In genomic region chr16:740764-741505, GRCh38 we compare ENCODE assay signal across 8 cellular contexts. TPM values are rescaled to one million over a fixed set of nuclear protein-coding genes. Genes with fewer than 3 reads are reported as not detected.
DNase-seq lines count a peak whose midpoint lies in the region; ATAC-seq, FAIRE-seq and TF ChIP-seq lines count a peak whose summit lies in the region.

CIAO3 (minus strand) TSS chr16:740997; CDS start chr16:740985, 12 bp downstream.

- H3K27me3 ChIP-seq in keratinocyte (ENCODE audit: control insufficient read depth, extremely low read depth, insufficient read depth, low read length), result no peaks in the 10 kb centered on the region

- no peak for FAIRE-seq in A549 (lab: Jason Lieb, UNC)
- no peak for FAIRE-seq in keratinocyte (lab: Jason Lieb, UNC)

- peak within 1 kb of the TSS; percentile 96 for H3K4me3 ChIP-seq in A549
- peak within 1 kb of the TSS; percentile 76 to 91 (median 88) for H3K4me3 ChIP-seq in keratinocyte (ENCODE audit: control insufficient read depth in 2 of 3, extremely low read depth in 1 of 3, insufficient read depth in 2 of 3, low read depth in 1 of 3, low read length in 3 of 3)

- H3K79me2 ChIP-seq in keratinocyte (ENCODE audit: control insufficient read depth, insufficient read depth, low read length), result peaks cover 12% of the 10 kb centered on the region

- TF ChIP-seq RAD21 in A549 (conservative IDR thresholded peaks at IDR 0.05 in 1 of 2, IDR thresholded peaks at IDR 0.05 in 1 of 2), result peak in 1 of 2 experiments; percentile 42; a peak in 2 of 5 replicates

- ATAC-seq in A549, result peak; percentile 75 to 87
- ATAC-seq in HG03095 (IDR thresholded peaks at IDR 0.05; ENCODE audit: unreplicated experiment), result peak; percentile 49

- H3K9me3 ChIP-seq in A549, result no peaks in the 10 kb centered on the region
- H3K9me3 ChIP-seq in keratinocyte (ENCODE audit: control insufficient read depth, low read depth, low read length), result no peaks in the 10 kb centered on the region

- peak within 1 kb of the TSS; percentile 83 for H3K9ac ChIP-seq in keratinocyte (ENCODE audit: control insufficient read depth, extremely low read depth, insufficient read depth, low read length)

- TF ChIP-seq CTCF in A549 (IDR thresholded peaks at IDR 0.05), result peak; percentile 93
- TF ChIP-seq CTCF in keratinocyte (optimal IDR thresholded peaks at IDR 0.05 in 1 of 3, IDR thresholded peaks at IDR 0.05 in 1 of 3, conservative IDR thresholded peaks at IDR 0.05 in 1 of 3; ENCODE audit: extremely low read depth in 1 of 3, insufficient read depth in 2 of 3, low read length in 3 of 3), result peak; percentile 60 to 92 (median 82)

- peaks cover 6% of the 10 kb centered on the region; the same call in 2 of the 3 replicates for H3K4me1 ChIP-seq in A549
- H3K4me1 ChIP-seq in keratinocyte (ENCODE audit: control insufficient read depth, extremely low read depth, insufficient read depth, low read length), result peaks cover 17% of the 10 kb centered on the region

- 2% methylated on average over 15 of the region's 79 CpGs for WGBS in A549 (ENCODE audit: missing lambda C conversion rate)

- peak; percentile 72 for TF ChIP-seq POLR2A in A549 (IDR thresholded peaks at IDR 0.05; ENCODE audit: low read length)
- TF ChIP-seq POLR2A in GM18526 (IDR thresholded peaks at IDR 0.05; ENCODE audit: extremely low read depth, insufficient read length), result peak; percentile 82

- TF ChIP-seq EP300 in A549 (IDR thresholded peaks at IDR 0.05), result no peak

- peaks cover 11 to 14% of the 10 kb centered on the region in 2 experiments for H3K36me3 ChIP-seq in keratinocyte (ENCODE audit: control insufficient read depth in 2 of 2, extremely low read depth in 1 of 2, insufficient read depth in 2 of 2, low read length in 2 of 2)

- CTCF ChIA-PET in A549 (lab: Yijun Ruan, JAX), result interaction anchor here (0.8 to 28.0 kb wide), 14 partner anchors 9 to 315 kb away, joined by 3 to 656 read pairs (median 6); partner anchors contain the start of genes ANTKMT, CCDC78, CHTF18 and FBXL16

- no peaks in the 10 kb centered on the region for H4K20me1 ChIP-seq in keratinocyte (ENCODE audit: control insufficient read depth, extremely low read depth, insufficient read depth, low read length)

- no peaks in the 10 kb centered on the region for H3K9me1 ChIP-seq in keratinocyte (ENCODE audit: control insufficient read depth, extremely low read depth, insufficient read depth, low read length)

- peak within 1 kb of the TSS; percentile 95 to 96 for H3K27ac ChIP-seq in A549
- H3K27ac ChIP-seq in caudate nucleus (ENCODE audit: low read depth, low read length), result peak within 1 kb of the TSS; percentile 67
- peak within 1 kb of the TSS; percentile 63 for H3K27ac ChIP-seq in keratinocyte (ENCODE audit: control insufficient read depth, insufficient read depth, low read length)

- dilution Hi-C loops in keratinocyte (cut with MboI; ENCODE audit: extremely low pct_ligation_motif_present, low sequenced_read_pairs), result no loop called here

- POLR2A ChIA-PET in A549 (lab: Yijun Ruan, JAX), result interaction anchor here (0.9 to 1.7 kb wide), 4 partner anchors 9 to 20 kb away, joined by 3 to 5 read pairs (median 4); partner anchors contain the start of gene ANTKMT

- DNase-seq in A549 (ENCODE audit: low read depth in 1 of 2, low spot score in 1 of 2) (peak; percentile 83 to 93), NCI-H226 (peak; percentile 89), caudate nucleus (lab: John Stamatoyannopoulos, UW) (peak in 57 of 61 donors; percentile 27 to 93 (median 78)), keratinocyte (ENCODE audit: low read depth, low spot score) (no peak)
- DNase-seq in activated CD4-positive, CD25-positive, alpha-beta regulatory T cell (lab: John Stamatoyannopoulos, UW), result peak; percentile 83 to 87 (median 85)
- peak; percentile 88 to 91 for DNase-seq in stimulated activated CD4-positive, alpha-beta T cell treated with anti-CD3 and anti-CD28 coated beads, Interleukin-15, amount 100 ng/mL, for 1 hour (ENCODE audit: low read depth in 1 of 2, low spot score in 1 of 2)

- H2AFZ ChIP-seq in keratinocyte (ENCODE audit: control insufficient read depth, low read length), result peak within 1 kb of the TSS; percentile 86

- peak within 1 kb of the TSS; percentile 99 for H3K4me2 ChIP-seq in A549
- H3K4me2 ChIP-seq in keratinocyte (ENCODE audit: control insufficient read depth, extremely low read depth, insufficient read depth, low read depth, low read length), result peak within 1 kb of the TSS; percentile 89

TF ChIP-seq in A549, 52 proteins besides CTCF, POLR2A, EP300 and RAD21 (continues in another document):
- TF ChIP-seq BCL3 (IDR thresholded peaks at IDR 0.05), result 0 out of 3 replicates have a peak, but pooled peaks have one; percentile 55
- peak; percentile 33 for TF ChIP-seq CHD2 (IDR thresholded peaks at IDR 0.05; ENCODE audit: low read length, partially characterized antibody)
- no peak for TF ChIP-seq HDAC2 (IDR thresholded peaks at IDR 0.05)
- TF ChIP-seq KDM5A (IDR thresholded peaks at IDR 0.05), result peak; percentile 71
- no peak for TF ChIP-seq FOSL2 (IDR thresholded peaks at IDR 0.05)
- peak; percentile 31; the same call in 1 of the 2 replicates for TF ChIP-seq FOSL2 (CRISPR knock-in tag; IDR thresholded peaks at IDR 0.05)
- peak; percentile 85 for TF ChIP-seq GATA3 (IDR thresholded peaks at IDR 0.05; ENCODE audit: borderline replicate concordance)
- TF ChIP-seq MAX (IDR thresholded peaks at IDR 0.05), result peak; percentile 82
- no peak for TF ChIP-seq CBX2 (IDR thresholded peaks at IDR 0.05; ENCODE audit: borderline replicate concordance, low read depth)
- TF ChIP-seq MAFK (IDR thresholded peaks at IDR 0.05; ENCODE audit: partially characterized antibody), result no peak
- TF ChIP-seq E2F6 (IDR thresholded peaks at IDR 0.05; ENCODE audit: borderline replicate concordance, low read depth), result peak; percentile 68; the same call in 1 of the 2 replicates
- TF ChIP-seq RCOR1 (IDR thresholded peaks at IDR 0.05; ENCODE audit: low read depth, low read length), result no peak
- peak; percentile 86 for TF ChIP-seq PHF8 (IDR thresholded peaks at IDR 0.05; ENCODE audit: borderline replicate concordance, low read depth)
- peak; percentile 55 to 92; a peak in 4 of 5 replicates for TF ChIP-seq JUN (IDR thresholded peaks at IDR 0.05)
- 0 out of 2 replicates have a peak, but pooled peaks have one; percentile 37 for TF ChIP-seq RFX5 (IDR thresholded peaks at IDR 0.05)

RNA-seq across cellular contexts. Expression of gene CIAO3, which starts in this region (rescaled TPM):
- polyA plus RNA-seq in A549 (2011; rRNA removed) (17.4 and 19.3 TPM in 2 replicates), A549 (2017; fragmentation: RNase III; extraction: RNeasy Plus Mini Kit Qiagen cat#74134 plus additional on column Dnase treatment) (20.9 to 24.6 TPM (median 23.0 TPM) in 3 replicates), keratinocyte (20.1 to 31.8 TPM (median 24.9 TPM) in 3 replicates)
- polyA plus RNA-seq in A549 (2012; cell fraction: cytosol; rRNA removed), result 21.3 and 25.7 TPM in 2 replicates
- polyA plus RNA-seq in A549 (2012; cell fraction: nucleus; rRNA removed), result 71.8 and 110 TPM in 2 replicates
- polyA minus RNA-seq in A549 (2011; rRNA and poly(A)+ RNA removed), result 27.8 and 29.0 TPM in 2 replicates
- 9.8 TPM for polyA plus RNA-seq in keratinocyte (2011; ENCODE audit: low read depth)
- polyA plus RNA-seq in keratinocyte (2011; cell fraction: cytosol; rRNA removed), result 12.7 and 15.8 TPM in 2 replicates
- polyA plus RNA-seq in keratinocyte (2011; cell fraction: nucleus; rRNA removed), result 41.7 and 48.0 TPM in 2 replicates
- polyA plus RNA-seq in keratinocyte (2012; ENCODE audit: low replicate concordance), result 18.9 and 20.5 TPM in 2 replicates
- polyA minus RNA-seq in keratinocyte, result 15.5 to 43.6 TPM (median 17.4 TPM) in 3 replicates
- 21.3 TPM for polyA minus RNA-seq in keratinocyte (2011; cell fraction: cytosol; rRNA and poly(A)+ RNA removed)
- polyA minus RNA-seq in keratinocyte (2011; cell fraction: nucleus; rRNA and poly(A)+ RNA removed), result 25.4 and 25.9 TPM in 2 replicates
